17 cellular contexts compared by ENCODE assay signal in the genomic region with DNA sequence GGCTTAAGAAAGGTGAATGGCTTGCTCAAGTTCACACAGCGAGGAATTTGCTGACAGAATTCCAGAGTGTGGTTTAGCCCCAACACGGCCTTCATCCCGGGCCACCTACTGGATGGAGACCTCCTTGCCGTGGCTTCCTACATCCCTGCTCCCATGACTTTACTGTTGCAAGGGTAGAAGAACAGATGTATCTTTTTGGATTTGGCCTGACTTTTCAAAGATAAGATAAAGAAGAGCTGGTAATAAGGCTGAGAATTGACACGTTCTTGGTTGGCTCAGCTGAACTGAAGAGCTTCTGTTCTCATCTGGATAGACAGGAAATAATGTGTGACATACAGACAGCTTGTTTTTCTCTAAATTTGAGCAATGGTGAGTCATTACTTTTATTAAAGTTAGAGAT.
DNase-seq lines count a peak whose midpoint lies in the region; ATAC-seq, FAIRE-seq and TF ChIP-seq lines count a peak whose summit lies in the region.
"Had no signal": no experiment of that assay in that cellular context is flagged by ENCODE, and none has a peak within 500 bp of the region (broad histone marks: within the 10 kb centered on the region; RNA-seq: fewer than 3 reads in every experiment).

No MANE protein-coding gene starts in this region.

- H3K4me1 ChIP-seq in HepG2 (ENCODE audit: insufficient read depth, low read length): peaks cover 26% of the 10 kb centered on the region
- no peaks in the 10 kb centered on the region for H3K4me1 ChIP-seq in right lobe of liver
- H3K4me1 ChIP-seq in duodenal mucosa (ENCODE audit: control insufficient read depth in 1 of 2, insufficient read depth in 2 of 2, low read length in 2 of 2): peaks cover 18 to 54% of the 10 kb centered on the region in 2 donors
- no peaks in the 10 kb centered on the region for H3K4me1 ChIP-seq in uterus
- peaks cover 5% of the 10 kb centered on the region for H3K4me1 ChIP-seq in Karpas-422 (ENCODE audit: low read length)

- intact Hi-C loops in HepG2 (cut with micrococcal nuclease; ENCODE audit: unreplicated experiment) (no loop called here), right lobe of liver (cut with DNase I) (no loop called here), uterus (cut with DNase I; ENCODE audit: low total_unique reads) (no loop called here)

- no peaks in the 10 kb centered on the region for H3K27me3 ChIP-seq in HepG2 (ENCODE audit: control insufficient read depth in 1 of 2, insufficient read depth in 2 of 2, low read length in 2 of 2)
- no peaks in the 10 kb centered on the region for H3K27me3 ChIP-seq in right lobe of liver
- H3K27me3 ChIP-seq in duodenal mucosa (ENCODE audit: control insufficient read depth in 1 of 2, insufficient read depth in 2 of 2, low read length in 2 of 2): no peaks in the 10 kb centered on the region
- no peaks in the 10 kb centered on the region for H3K27me3 ChIP-seq in uterus
- H3K27me3 ChIP-seq in Karpas-422 (ENCODE audit: low read length): no peaks in the 10 kb centered on the region; the same call in 1 of the 2 replicates

- ATAC-seq in HepG2 (peak; percentile 94), right lobe of liver (no peak)

- no peaks in the 10 kb centered on the region for H3K79me2 ChIP-seq in HepG2 (ENCODE audit: insufficient read depth, low read length)
- H3K79me2 ChIP-seq in Karpas-422 (ENCODE audit: low read length): no peaks in the 10 kb centered on the region

- TF ChIP-seq CTCF in HepG2 (CRISPR knock-in tag; IDR thresholded peaks at IDR 0.05) (peak; percentile 17; the same call in 1 of the 2 replicates), right lobe of liver (IDR thresholded peaks at IDR 0.05) (no peak), uterus (IDR thresholded peaks at IDR 0.05) (no peak)

- no peaks in the 10 kb centered on the region for H3K9me2 ChIP-seq in Karpas-422 (replicated peaks; ENCODE audit: insufficient read depth, low read length)

- TF ChIP-seq EP300 in HepG2 (IDR thresholded peaks at IDR 0.05; ENCODE audit: low read depth in 2 of 2, low read length in 2 of 2) (no peak), HepG2 (CRISPR knock-in tag; IDR thresholded peaks at IDR 0.05; ENCODE audit: borderline replicate concordance) (no peak)

- no peak overlapping the region for H2AFZ ChIP-seq in HepG2 (ENCODE audit: low read length)
- H2AFZ ChIP-seq in Karpas-422 (ENCODE audit: low read length): no peak overlapping the region

- no peak for TF ChIP-seq POLR2A in HepG2 (IDR thresholded peaks at IDR 0.05; ENCODE audit: insufficient read depth in 1 of 2, low read depth in 2 of 2, low read length in 2 of 2)
- no peak for TF ChIP-seq POLR2A in right lobe of liver (IDR thresholded peaks at IDR 0.05)
- no peak for TF ChIP-seq POLR2A in uterus (IDR thresholded peaks at IDR 0.05)

- no TSS peak for BruUV-seq in HepG2 (replicated peaks; lab: Mats Ljungman, UMichigan)

- TF ChIP-seq RAD21 in HepG2 (CRISPR knock-in tag; IDR thresholded peaks at IDR 0.05): no peak

- H3K9ac ChIP-seq in HepG2 (ENCODE audit: insufficient read depth, low read depth, low read length) (no peak overlapping the region), duodenal mucosa (ENCODE audit: low read depth in 1 of 2, low read length in 2 of 2) (peak overlapping the region in 1 of 2 donors; percentile 7), Karpas-422 (ENCODE audit: low read length) (no peak overlapping the region)

- no peak overlapping the region for H3K4me3 ChIP-seq in HepG2 (replicated peaks in 1 of 3; ENCODE audit: insufficient read depth in 1 of 3, low read depth in 2 of 3, low read length in 3 of 3)
- no peak overlapping the region for H3K4me3 ChIP-seq in right lobe of liver
- no peak overlapping the region for H3K4me3 ChIP-seq in duodenal mucosa (ENCODE audit: low read depth in 1 of 2, low read length in 2 of 2)
- H3K4me3 ChIP-seq in uterus: no peak overlapping the region
- no peak overlapping the region for H3K4me3 ChIP-seq in Karpas-422 (ENCODE audit: low read length)
- H3K4me3 ChIP-seq: A549, SK-N-MC had no signal

- in situ Hi-C loops in HepG2 (cut with HindIII; ENCODE audit: extremely low pct_ligation_motif_present, low pct_unique_long_range_greater_than_20kb): no loop called here

- 12% methylated on average over 5 of the region's 5 CpGs for WGBS in HepG2 (ENCODE audit: low lambda C conversion rate)
- WGBS in right lobe of liver (ENCODE audit: insufficient coverage, low coverage, low lambda C conversion rate, missing lambda C conversion rate): 64% methylated on average over 5 of the region's 5 CpGs

- H3K36me3 ChIP-seq in HepG2 (replicated peaks in 1 of 2; ENCODE audit: control insufficient read depth in 1 of 2, insufficient read depth in 2 of 2, low read length in 2 of 2) (no peaks in the 10 kb centered on the region), right lobe of liver (no peaks in the 10 kb centered on the region), duodenal mucosa (ENCODE audit: control insufficient read depth in 1 of 2, insufficient read depth in 2 of 2, low read length in 2 of 2) (no peaks in the 10 kb centered on the region), uterus (no peaks in the 10 kb centered on the region), Karpas-422 (ENCODE audit: insufficient read depth, low read length) (no peaks in the 10 kb centered on the region)

- no peaks in the 10 kb centered on the region for H4K20me1 ChIP-seq in HepG2 (ENCODE audit: insufficient read depth, low read length)
- no peaks in the 10 kb centered on the region for H4K20me1 ChIP-seq in Karpas-422 (ENCODE audit: insufficient read depth, low read depth, low read length)

- peak; percentile 30 for FAIRE-seq in HepG2 (lab: Jason Lieb, UNC)
- FAIRE-seq: A549, GM12892 had no signal

- CTCF ChIA-PET in HepG2 (lab: Yijun Ruan, JAX; ENCODE audit: low intra/inter-chr PET ratio, low total read pairs): no interaction called here

- no peaks in the 10 kb centered on the region for H3K9me3 ChIP-seq in HepG2 (ENCODE audit: low read length)
- no peaks in the 10 kb centered on the region for H3K9me3 ChIP-seq in right lobe of liver
- H3K9me3 ChIP-seq in duodenal mucosa (ENCODE audit: control insufficient read depth in 1 of 2, low read length in 2 of 2): no peaks in the 10 kb centered on the region
- H3K9me3 ChIP-seq in uterus: no peaks in the 10 kb centered on the region
- H3K9me3 ChIP-seq in Karpas-422 (ENCODE audit: low read length): no peaks in the 10 kb centered on the region
- H3K9me3 ChIP-seq: A549 had no signal

- H3K4me2 ChIP-seq in HepG2 (ENCODE audit: low read depth, low read length): no peak overlapping the region
- no peak overlapping the region for H3K4me2 ChIP-seq in Karpas-422 (ENCODE audit: low read depth, low read length, poor library complexity, severe bottlenecking)
- H3K4me2 ChIP-seq: A549 had no signal

- no peak for DNase-seq in HepG2 (ENCODE audit: low spot score)
- DNase-seq in right lobe of liver: no peak
- DNase-seq in kidney tubule cell (ENCODE audit: low spot score): peak; percentile 37
- no peak for DNase-seq in DMS53 treated with DMSO at 0.1 percent for 48 hours (lab: John Stamatoyannopoulos, UW; ENCODE audit: unreplicated experiment)
- no peak for DNase-seq in uterus
- no peak for DNase-seq in SKM-1 (lab: John Stamatoyannopoulos, UW; ENCODE audit: unreplicated experiment)
- no peak for DNase-seq in Karpas-422
- DNase-seq: activated B cell treated with CpG ODN at 0.5 μM for 24 hours; activated T-cell treated with anti-CD3 and anti-CD28 coated beads, Interleukin-2, amount 50 U/mL, for 1 hour; immature natural killer cell; naive B cell; NCI-H1436 treated with DMSO at 0.1 percent for 48 hours; NCI-H82 had no signal

- POLR2A ChIA-PET in HepG2 (lab: Yijun Ruan, JAX): no interaction called here

- H3K27ac ChIP-seq in HepG2 (ENCODE audit: extremely low read length, insufficient read depth, low read length) (no peak overlapping the region), right lobe of liver (no peak overlapping the region), duodenal mucosa (ENCODE audit: low read depth, low read length) (peak overlapping the region; percentile 61), uterus (no peak overlapping the region), Karpas-422 (ENCODE audit: low read length) (no peak overlapping the region)
- H3K27ac ChIP-seq: SK-N-MC had no signal

TF ChIP-seq in HepG2, 621 proteins besides CTCF, POLR2A, EP300 and RAD21:
- TF ChIP-seq, protein P1, sequence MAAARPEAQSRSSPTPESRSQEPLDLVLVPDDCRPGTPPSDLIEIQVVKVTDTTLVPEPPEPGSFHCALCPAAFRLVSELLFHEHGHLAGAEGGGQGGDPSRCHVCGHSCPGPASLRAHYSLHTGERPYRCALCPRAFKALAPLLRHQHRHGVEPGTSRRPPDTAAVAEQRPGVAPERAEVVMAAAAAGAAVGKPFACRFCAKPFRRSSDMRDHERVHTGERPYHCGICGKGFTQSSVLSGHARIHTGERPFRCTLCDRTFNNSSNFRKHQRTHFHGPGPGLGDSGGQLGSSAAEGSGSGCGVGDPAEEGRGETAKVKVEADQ (CRISPR knock-in tag; IDR thresholded peaks at IDR 0.05; ENCODE audit: borderline replicate concordance): no peak
- TF ChIP-seq NFRKB (IDR thresholded peaks at IDR 0.05): no peak
